Comparison of ENCODE assay signal across 31 cellular contexts in genomic region chr1:209580577-209580976, GRCh38. TPM values are rescaled to one million over a fixed set of nuclear protein-coding genes. Genes with fewer than 3 reads are reported as not detected.
"Had no signal": no experiment of that assay in that cellular context is flagged by ENCODE, and none has a peak within 500 bp of the region (broad histone marks: within the 10 kb centered on the region; RNA-seq: fewer than 3 reads in every experiment).

No MANE protein-coding gene starts in this region.

- H3K36me3 ChIP-seq: heart right ventricle, left lung, neutrophil, prostate gland, right atrium auricular region, stomach, thyroid gland, vagina had no signal

- H3K4me1 ChIP-seq: left lung, parathyroid adenoma had no signal

- DNase-seq: dorsolateral prefrontal cortex; effector CD4-positive, alpha-beta T cell; foreskin melanocyte; glutamatergic neuron; heart right ventricle; hippocampal formation; left cardiac atrium; left lung; mesenchymal stem cell; mucosa of descending colon; naive B cell; stimulated activated CD4-positive, alpha-beta T cell treated with anti-CD3 and anti-CD28 coated beads, Interleukin-12 subunit alpha, Interleukin-12 subunit beta, amount 100 ng/mL, for 4 hours; stimulated activated CD4-positive, alpha-beta T cell treated with anti-CD3 and anti-CD28 coated beads, Interleukin-1b, Interleukin-23, amount 100 ng/mL, for 48 hours; stimulated activated CD4-positive, alpha-beta T cell treated with anti-CD3 and anti-CD28 coated beads, Interleukin-4, amount 100 ng/mL, for 1 hour; stimulated activated CD8-positive, alpha-beta memory T cell treated with anti-CD3 and anti-CD28 coated beads, Interleukin-4, amount 100 ng/mL, for 48 hours; stimulated activated naive CD4-positive, alpha-beta T cell treated with Interleukin-2 at 50 U/mL for 16 hours; stomach; thyroid gland; trophoblast cell had no signal

- H3K9ac ChIP-seq: parathyroid adenoma had no signal

- ATAC-seq: esophagus mucosa; heart right ventricle; left cardiac atrium; left lung; mucosa of descending colon; natural killer cell treated with Interleukin-12 subunit alpha and Interleukin-12 subunit beta and Interleukin-15 and Interleukin-18, amount 100 ng/mL, for 72 hours; sciatic nerve had no signal

- H3K27ac ChIP-seq: dorsolateral prefrontal cortex, epithelial cell of prostate, heart right ventricle, left lung, neutrophil, parathyroid adenoma, prostate gland, right atrium auricular region, stomach, thyroid gland, vagina had no signal

- H3K79me2 ChIP-seq: parathyroid adenoma had no signal

- H3K4me3 ChIP-seq: dorsolateral prefrontal cortex, heart right ventricle, left lung, mucosa of descending colon, prostate gland, right atrium auricular region, smooth muscle cell, stomach, thyroid gland, vagina had no signal

- H3K9me3 ChIP-seq: heart right ventricle, left lung, mucosa of descending colon, neutrophil, prostate gland, right atrium auricular region, stomach, thyroid gland, vagina had no signal

- H2AFZ ChIP-seq: parathyroid adenoma had no signal

- H3K27me3 ChIP-seq: right atrium auricular region, thyroid gland, vagina had no signal

- H3K4me2 ChIP-seq: smooth muscle cell had no signal

RNA-seq across cellular contexts. Expression of gene CAMK1G, which starts 2.9 kb away (rescaled TPM):
- total RNA-seq: esophagus mucosa; lung microvascular endothelial cell; natural killer cell treated with Interleukin-12 subunit alpha and Interleukin-12 subunit beta and Interleukin-15 and Interleukin-18, amount 100 ng/mL, for 72 hours; omental fat pad; thyroid gland; vagina had no signal
- polyA plus RNA-seq: heart right ventricle, smooth muscle cell had no signal
